ENCODE assay signal across 9 cellular contexts in the genomic region with DNA sequence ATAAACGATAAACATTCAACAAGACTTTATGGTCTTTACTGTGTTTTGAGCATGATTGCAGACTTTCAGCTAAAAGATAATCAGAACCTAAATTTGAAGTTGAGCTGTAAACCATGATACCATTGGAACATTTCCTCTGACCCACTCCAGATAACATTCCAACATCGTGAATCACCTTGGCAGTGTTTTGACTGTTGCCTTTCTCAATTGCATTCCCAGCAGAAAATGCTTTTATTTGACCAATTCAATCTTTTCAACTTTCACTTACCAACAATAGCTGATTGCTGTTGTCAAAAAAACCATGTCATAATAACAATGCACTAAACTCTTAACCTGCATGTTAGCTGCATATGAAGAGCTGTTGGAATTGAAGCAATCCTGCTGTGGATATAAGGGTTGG.
A peak's percentile ranks its signal among the peaks of the same experiment; 100 is the strongest.
DNase-seq lines count a peak whose midpoint lies in the region; ATAC-seq and TF ChIP-seq lines count a peak whose summit lies in the region.
"Had no signal": no experiment of that assay in that cellular context is flagged by ENCODE, and none has a peak within 500 bp of the region (broad histone marks: within the 10 kb centered on the region; RNA-seq: fewer than 3 reads in every experiment).

No MANE protein-coding gene starts in this region.

- no peaks in the 10 kb centered on the region for H3K79me2 ChIP-seq in osteoblast (ENCODE audit: insufficient read depth, low read length)

- peak overlapping the region; percentile 64 for H3K4me2 ChIP-seq in osteoblast (ENCODE audit: insufficient read depth, low read length)

- H3K27ac ChIP-seq in RWPE2 (ENCODE audit: poor library complexity, severe bottlenecking) (no peak overlapping the region), osteoblast (ENCODE audit: low read depth, low read length) (no peak overlapping the region)

- H3K9me3 ChIP-seq in RWPE2 (ENCODE audit: severe bottlenecking), result no peaks in the 10 kb centered on the region
- H3K9me3 ChIP-seq in osteoblast (ENCODE audit: low read depth, low read length), result no peaks in the 10 kb centered on the region

- no peak for TF ChIP-seq POLR2A in GM18505 (IDR thresholded peaks at IDR 0.05; ENCODE audit: borderline replicate concordance, extremely low read depth, insufficient read depth, insufficient read length)

- H3K36me3 ChIP-seq in RWPE2 (ENCODE audit: low read depth) (no peaks in the 10 kb centered on the region), osteoblast (ENCODE audit: insufficient read depth, low read length) (no peaks in the 10 kb centered on the region)

- no peaks in the 10 kb centered on the region for H3K27me3 ChIP-seq in RWPE2 (ENCODE audit: insufficient read depth, poor library complexity, severe bottlenecking)
- no peaks in the 10 kb centered on the region for H3K27me3 ChIP-seq in osteoblast (ENCODE audit: insufficient read depth, low read length)

- no peaks in the 10 kb centered on the region for H4K20me1 ChIP-seq in osteoblast (ENCODE audit: insufficient read depth, low read length)

- DNase-seq in EL (peak; percentile 84), RWPE2 (ENCODE audit: low spot score) (no peak), fibroblast of villous mesenchyme (ENCODE audit: low read depth) (peak; percentile 87), osteoblast (ENCODE audit: insufficient read length, low spot score, missing footprints) (no peak), NCI-H2029 treated with DMSO at 0.1 percent for 48 hours (lab: John Stamatoyannopoulos, UW) (no peak)
- DNase-seq: DND-41 had no signal

- TF ChIP-seq CTCF in RWPE2 (IDR thresholded peaks at IDR 0.05; ENCODE audit: poor library complexity, severe bottlenecking) (no peak), fibroblast of villous mesenchyme (IDR thresholded peaks at IDR 0.05; ENCODE audit: insufficient read depth, low read depth, low read length) (no peak), osteoblast (IDR thresholded peaks at IDR 0.05; ENCODE audit: extremely low read depth, low read depth, low read length) (no peak)

- H2AFZ ChIP-seq in osteoblast (ENCODE audit: low read length), result no peak overlapping the region

- H3K4me1 ChIP-seq in RWPE2 (ENCODE audit: insufficient read depth, poor library complexity, severe bottlenecking) (peaks cover 11% of the 10 kb centered on the region), osteoblast (ENCODE audit: insufficient read depth, low read length) (peaks cover 12% of the 10 kb centered on the region)

- no peak overlapping the region for H3K4me3 ChIP-seq in RWPE2 (ENCODE audit: severe bottlenecking)
- no peak overlapping the region for H3K4me3 ChIP-seq in fibroblast of villous mesenchyme (ENCODE audit: low read depth, low read length)
- H3K4me3 ChIP-seq in osteoblast (ENCODE audit: insufficient read depth, low read length), result no peak overlapping the region

- peak; percentile 73 for ATAC-seq in RWPE2 (ENCODE audit: low read depth)
- no peak for ATAC-seq in GM21576 (IDR thresholded peaks at IDR 0.05; ENCODE audit: unreplicated experiment)
- ATAC-seq in HG03432 (IDR thresholded peaks at IDR 0.05; ENCODE audit: unreplicated experiment), result no peak
- ATAC-seq in GM18505 (IDR thresholded peaks at IDR 0.05; ENCODE audit: unreplicated experiment), result no peak

Comparison
In these comparisons a context has a peak if more than half of its experiments do, and no peak if none do; other contexts are left out.
1. DNase-seq: peak in EL (single experiment) and fibroblast of villous mesenchyme (single experiment); none in RWPE2 (single experiment), osteoblast (single experiment) and NCI-H2029 treated with DMSO at 0.1 percent for 48 hours (single experiment).